In the genomic region with DNA sequence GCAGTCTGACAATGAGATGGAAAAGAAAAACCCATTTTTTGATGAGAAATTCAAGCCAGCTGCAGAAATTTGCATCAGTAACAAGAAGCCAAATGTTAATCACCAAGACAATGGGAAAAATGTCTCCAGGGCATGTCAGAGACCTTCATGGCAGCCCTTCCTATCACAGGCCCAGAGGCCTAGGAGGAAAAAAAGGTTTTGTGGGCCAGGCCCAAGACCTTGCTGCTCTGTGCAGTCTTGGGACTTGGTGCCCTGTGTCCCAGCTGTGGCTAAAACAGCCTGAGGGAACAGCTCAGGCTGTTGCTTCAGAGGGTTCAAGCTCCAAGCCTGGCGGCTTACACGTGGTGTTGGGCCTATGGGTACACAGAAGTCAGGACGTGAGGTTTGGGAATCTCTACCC, we compare ENCODE assay signal across 2 cellular contexts.
TF ChIP-seq lines count a peak whose summit lies in the region.

No MANE protein-coding gene starts in this region.

TF ChIP-seq in A549, 52 proteins besides CTCF, POLR2A, EP300 and RAD21:
- TF ChIP-seq ZFP36 (IDR thresholded peaks at IDR 0.05; ENCODE audit: borderline replicate concordance, partially characterized antibody), result peak; percentile 43

TF ChIP-seq in GM12878, 131 proteins besides CTCF, POLR2A, EP300 and RAD21:
- TF ChIP-seq CBX5 (IDR thresholded peaks at IDR 0.05; ENCODE audit: low read depth), result 0 out of 2 replicates have a peak, but pooled peaks have one; percentile 43
